Comparison of ENCODE assay signal across 23 cellular contexts in the genomic region with DNA sequence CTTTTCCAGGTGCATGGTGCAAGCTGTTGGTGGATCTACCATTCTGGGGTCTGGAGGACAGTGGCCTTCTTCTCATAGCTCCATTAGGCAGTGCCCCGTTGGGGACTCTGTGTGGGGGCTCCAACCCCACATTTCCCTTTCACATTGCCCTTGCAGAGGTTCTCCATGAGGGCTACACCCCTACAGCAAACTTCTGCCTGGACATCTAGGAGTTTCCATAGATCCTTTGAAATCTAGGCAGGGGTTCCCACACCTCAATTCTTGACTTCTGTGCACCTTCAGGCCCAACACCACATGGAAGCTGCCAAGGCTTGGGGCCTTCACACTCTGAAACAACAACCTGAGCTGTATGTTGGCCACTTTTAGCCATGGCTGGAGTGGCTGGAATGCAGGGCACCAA.
"Had no signal": no experiment of that assay in that cellular context is flagged by ENCODE, and none has a peak within 500 bp of the region (broad histone marks: within the 10 kb centered on the region; RNA-seq: fewer than 3 reads in every experiment).

No MANE protein-coding gene starts in this region.

- H3K4me3 ChIP-seq: ovary, psoas muscle, right lobe of liver, sigmoid colon, stomach, thoracic aorta, thyroid gland, tibial nerve, upper lobe of right lung, uterus had no signal

- H3K79me2 ChIP-seq: parathyroid adenoma had no signal

- H3K9me3 ChIP-seq: ovary, psoas muscle, right lobe of liver, thoracic aorta, thyroid gland, upper lobe of right lung, uterus had no signal

- H3K4me1 ChIP-seq: psoas muscle, right lobe of liver, sigmoid colon, stomach, thyroid gland, tibial nerve, upper lobe of right lung, uterus had no signal

- H3K36me3 ChIP-seq: ovary, right lobe of liver, sigmoid colon, stomach, thoracic aorta, thyroid gland, tibial nerve, upper lobe of right lung, uterus had no signal

- H3K27ac ChIP-seq: ovary, parathyroid adenoma, psoas muscle, right lobe of liver, sigmoid colon, stomach, thoracic aorta, thyroid gland, tibial nerve, upper lobe of right lung, uterus had no signal

- H2AFZ ChIP-seq: parathyroid adenoma had no signal

- H3K9ac ChIP-seq: parathyroid adenoma had no signal

- DNase-seq: naive thymus-derived CD8-positive, alpha-beta T cell; nephron progenitor cell; occipital lobe; ovary; posterior cingulate gyrus; psoas muscle; right cardiac atrium; right lobe of liver; sigmoid colon; small intestine; stimulated activated CD4-positive, alpha-beta T cell treated with anti-CD3 and anti-CD28 coated beads, Interleukin-15, amount 100 ng/mL, for 24 hours; stimulated activated CD4-positive, alpha-beta T cell treated with anti-CD3 and anti-CD28 coated beads, Interleukin-2, amount 100 ng/mL, for 24 hours; stimulated activated CD4-positive, alpha-beta T cell treated with anti-CD3 and anti-CD28 coated beads, Interleukin-2, amount 100 ng/mL, for 48 hours; stimulated activated CD4-positive, alpha-beta T cell treated with anti-CD3 and anti-CD28 coated beads, Interleukin-4, amount 100 ng/mL, for 24 hours; stimulated activated naive B cell treated with anti-CD40 and anti-IgM and Interleukin-4, amounts not matched to agents 10 μg/mL and 1 μg/mL and 100 μg/mL, for 72 hours; stimulated activated naive CD4-positive, alpha-beta T cell treated with Interleukin-2 at 50 U/mL for 16 hours; stomach; thyroid gland; upper lobe of right lung; uterus had no signal

- FAIRE-seq: small intestine had no signal

- H3K27me3 ChIP-seq: ovary, right lobe of liver, sigmoid colon, stomach, thyroid gland, tibial nerve, upper lobe of right lung, uterus had no signal
